ENCODE assay signal across 10 cellular contexts in the genomic region with DNA sequence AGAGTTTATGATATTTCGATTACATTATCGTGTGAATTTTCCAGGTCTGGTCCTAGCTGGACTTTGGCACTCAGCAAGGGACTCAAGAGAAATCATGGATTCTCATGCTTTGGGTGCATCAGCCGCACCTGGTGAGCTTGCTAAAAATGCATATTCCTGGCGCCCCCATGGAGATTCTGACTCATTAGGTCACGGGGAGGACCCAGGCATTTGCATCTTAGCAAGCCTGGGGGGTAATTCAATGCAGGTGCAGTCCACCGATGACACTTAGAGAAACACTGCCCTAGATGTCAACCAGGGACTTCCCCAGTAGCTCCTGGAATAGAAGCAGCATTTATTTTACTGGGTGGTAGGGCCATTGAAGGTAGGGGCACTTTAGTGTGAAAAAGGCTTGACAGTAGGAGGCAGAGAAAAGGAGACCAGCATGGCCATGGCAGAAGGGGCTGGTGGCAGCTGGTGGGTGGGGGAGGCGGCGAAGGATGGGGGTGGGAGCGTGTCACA. TPM values are rescaled to one million over a fixed set of nuclear protein-coding genes. Genes with fewer than 3 reads are reported as not detected.
DNase-seq lines count a peak whose midpoint lies in the region; ATAC-seq and TF ChIP-seq lines count a peak whose summit lies in the region.
"Had no signal": no experiment of that assay in that cellular context is flagged by ENCODE, and none has a peak within 500 bp of the region (broad histone marks: within the 10 kb centered on the region; RNA-seq: fewer than 3 reads in every experiment).

No MANE protein-coding gene starts in this region.

- POLR2A ChIA-PET in OCI-LY7 (lab: Charles Lee) = interaction anchor here (0.6 to 6.8 kb wide), 13 partner anchors 9 to 814 kb away, joined by 3 to 121 read pairs (median 5); partner anchors contain the start of gene PDCD4

- H3K36me3 ChIP-seq in OCI-LY7 (ENCODE audit: insufficient read depth, low read length) (no peaks in the 10 kb centered on the region), upper lobe of right lung (no peaks in the 10 kb centered on the region)

- no peaks in the 10 kb centered on the region; the same call in 1 of the 2 replicates for H3K79me2 ChIP-seq in OCI-LY7 (ENCODE audit: insufficient read depth, low read depth, low read length)

- H2AFZ ChIP-seq in OCI-LY7 (ENCODE audit: low read length) = no peak overlapping the region

- CTCF ChIA-PET in OCI-LY7 (lab: Charles Lee; ENCODE audit: unreplicated experiment) = interaction anchor here (0.6 to 5.6 kb wide), 4 partner anchors 17 to 47 kb away, joined by 3 to 39 read pairs (median 4); no protein-coding TSS in a partner anchor

- H3K4me2 ChIP-seq in OCI-LY7 (ENCODE audit: low read length) = peak overlapping the region; percentile 87

- no peaks in the 10 kb centered on the region for H3K9me2 ChIP-seq in OCI-LY7 (ENCODE audit: insufficient read depth, low read length)

- H3K27me3 ChIP-seq in upper lobe of right lung = no peaks in the 10 kb centered on the region

- intact Hi-C loops in OCI-LY7 (cut with micrococcal nuclease; ENCODE audit: unreplicated experiment) = loop anchor here (1.0 to 2.0 kb wide), 2 partner anchors 23 to 30 kb away; no protein-coding TSS in a partner anchor
- intact Hi-C loops in upper lobe of right lung (cut with DNase I) = no loop called here

- DNase-seq in stimulated activated CD4-positive, alpha-beta T cell treated with anti-CD3 and anti-CD28 coated beads, Interleukin-4, amount 100 ng/mL, for 24 hours = peak; percentile 26
- DNase-seq in stimulated activated CD4-positive, alpha-beta T cell treated with anti-CD3 and anti-CD28 coated beads, Interleukin-12 subunit alpha, Interleukin-12 subunit beta, amount 100 ng/mL, for 4 hours = no peak
- peak; percentile 95 for DNase-seq in OCI-LY7 (ENCODE audit: low spot score)
- DNase-seq in upper lobe of right lung = no peak
- DNase-seq in C1 segment of cervical spinal cord (lab: John Stamatoyannopoulos, UW) = no peak
- no peak for DNase-seq in stimulated activated naive CD4-positive, alpha-beta T cell treated with Interleukin-2 at 50 U/mL for 16 hours (lab: John Stamatoyannopoulos, UW)
- DNase-seq in NCI-H2171 treated with DMSO at 0.1 percent for 48 hours (lab: John Stamatoyannopoulos, UW) = no peak
- DNase-seq: activated CD4-positive, alpha-beta T cell treated with anti-CD3 and anti-CD28 coated beads for 4 hours; CD8-positive, alpha-beta T cell had no signal

- no peaks in the 10 kb centered on the region for H4K20me1 ChIP-seq in OCI-LY7 (ENCODE audit: insufficient read depth, low read length)

- BruUV-seq in OCI-LY7 (replicated peaks; lab: Mats Ljungman, UMichigan) = no TSS peak

- H3K4me1 ChIP-seq in OCI-LY7 (ENCODE audit: insufficient read depth, low read length, poor library complexity, severe bottlenecking) = peaks cover 96% of the 10 kb centered on the region
- peaks cover 4% of the 10 kb centered on the region for H3K4me1 ChIP-seq in upper lobe of right lung

- peak overlapping the region; percentile 63 for H3K4me3 ChIP-seq in OCI-LY7 (ENCODE audit: low read depth, low read length, poor library complexity, severe bottlenecking)
- H3K4me3 ChIP-seq in upper lobe of right lung = no peak overlapping the region

- TF ChIP-seq CTCF in OCI-LY7 (conservative IDR thresholded peaks at IDR 0.05; ENCODE audit: low read length) (no peak), upper lobe of right lung (IDR thresholded peaks at IDR 0.05) (no peak)

- no peaks in the 10 kb centered on the region for H3K9me3 ChIP-seq in OCI-LY7 (ENCODE audit: low read length)
- no peaks in the 10 kb centered on the region for H3K9me3 ChIP-seq in upper lobe of right lung

- H3K27ac ChIP-seq in OCI-LY7 (ENCODE audit: low read depth, low read length, poor library complexity, severe bottlenecking) (peak overlapping the region; percentile 97), upper lobe of right lung (no peak overlapping the region)

- ATAC-seq in HG02759 (IDR thresholded peaks at IDR 0.05; ENCODE audit: unreplicated experiment) (peak; percentile 76), upper lobe of right lung (no peak)
- ATAC-seq: CD8-positive, alpha-beta T cell had no signal

RNA-seq across cellular contexts. Expression of gene PDCD4, which starts 29.9 kb away (rescaled TPM):
- total RNA-seq in OCI-LY7 (2014; rRNA removed; shearing (Covaris generic)) = 59.0 and 70.6 TPM in 2 replicates
- total RNA-seq in OCI-LY7 (2022) (116 and 131 TPM in 2 replicates), upper lobe of right lung (48.6 TPM)

Comparison
In these comparisons a context has a peak if more than half of its experiments do, and no peak if none do; other contexts are left out.
1. DNase-seq: peak in stimulated activated CD4-positive, alpha-beta T cell treated with anti-CD3 and anti-CD28 coated beads, Interleukin-4, amount 100 ng/mL, for 24 hours (single experiment) and OCI-LY7 (single experiment); none in stimulated activated CD4-positive, alpha-beta T cell treated with anti-CD3 and anti-CD28 coated beads, Interleukin-12 subunit alpha, Interleukin-12 subunit beta, amount 100 ng/mL, for 4 hours (single experiment), upper lobe of right lung (single experiment), C1 segment of cervical spinal cord (0 of 14), stimulated activated naive CD4-positive, alpha-beta T cell treated with Interleukin-2 at 50 U/mL for 16 hours (single experiment) and NCI-H2171 treated with DMSO at 0.1 percent for 48 hours (single experiment).